20 cellular contexts compared by ENCODE assay signal in the genomic region with DNA sequence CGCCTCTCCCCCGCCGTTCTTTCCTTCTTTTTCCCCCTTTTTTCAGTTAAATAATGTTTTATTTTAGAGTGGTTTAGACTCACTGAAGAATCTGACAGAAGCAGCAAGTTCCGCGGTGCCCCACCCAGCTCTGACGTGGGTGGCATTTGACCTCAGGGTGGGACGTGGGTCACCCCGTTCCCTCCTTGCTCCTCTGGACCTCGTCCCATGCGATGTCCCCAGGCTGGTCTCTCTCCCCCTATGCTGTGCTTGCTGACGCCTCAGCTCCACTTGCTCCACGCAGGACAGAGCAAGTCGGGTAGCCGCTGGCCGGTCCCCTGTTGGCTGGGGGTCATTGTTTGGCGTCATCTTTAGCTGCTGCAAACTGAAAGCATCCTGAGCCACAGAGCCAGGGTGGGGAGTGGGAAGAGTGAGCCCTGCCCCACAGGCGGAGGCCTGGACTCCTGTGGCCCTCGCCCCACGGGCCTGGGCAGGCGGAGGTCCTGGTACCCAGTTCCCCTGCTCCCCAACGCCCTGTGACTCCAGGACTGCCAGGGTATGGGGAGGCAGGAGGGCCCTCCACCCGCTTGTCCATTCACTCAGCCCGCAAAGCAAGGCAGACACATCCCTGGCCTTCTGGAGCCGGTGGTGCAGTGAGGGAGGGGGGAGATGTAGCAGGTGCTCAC. TPM values are rescaled to one million over a fixed set of nuclear protein-coding genes. Genes with fewer than 3 reads are reported as not detected.
DNase-seq lines count a peak whose midpoint lies in the region; ATAC-seq and TF ChIP-seq lines count a peak whose summit lies in the region.
"Had no signal": no experiment of that assay in that cellular context is flagged by ENCODE, and none has a peak within 500 bp of the region (broad histone marks: within the 10 kb centered on the region; RNA-seq: fewer than 3 reads in every experiment).

No MANE protein-coding gene starts in this region.

- no CpG with 5 or more reads among the region's 24 CpGs for WGBS in neuronal stem cell (ENCODE audit: extremely low coverage in 2 of 2, insufficient read length in 2 of 2, insufficient replicate concordance in 1 of 2), 2 donors

- H2AK5ac ChIP-seq in neuronal stem cell (ENCODE audit: low read depth, low read length): peak overlapping the region; percentile 68

- H3K18ac ChIP-seq in neuronal stem cell (ENCODE audit: low read length): peak overlapping the region; percentile 18

- H2BK120ac ChIP-seq in neuronal stem cell (ENCODE audit: low read depth, low read length): no peak overlapping the region

- H4K91ac ChIP-seq in neuronal stem cell (ENCODE audit: low read depth, low read length, poor library complexity): no peak overlapping the region

- no peak overlapping the region for H3K4me3 ChIP-seq in neuronal stem cell (ENCODE audit: low read length in 2 of 2)
- no peak overlapping the region for H3K4me3 ChIP-seq in stomach smooth muscle (ENCODE audit: low read length in 2 of 2)

- H2BK5ac ChIP-seq in neuronal stem cell (ENCODE audit: low read length): no peak overlapping the region

- H3K4me1 ChIP-seq in neuronal stem cell (ENCODE audit: control insufficient read depth in 2 of 2, insufficient read depth in 1 of 2, low read depth in 1 of 2, low read length in 2 of 2) (peaks cover 0 to 17% of the 10 kb centered on the region in 2 donors), stomach smooth muscle (ENCODE audit: control insufficient read depth, insufficient read depth, low read length) (peaks cover 24% of the 10 kb centered on the region)

- H3K36me3 Mint-ChIP-seq in chondrocyte (ENCODE audit: low read depth): peaks cover 17% of the 10 kb centered on the region
- H3K36me3 Mint-ChIP-seq in stimulated activated memory B cell treated with anti-CD40 and anti-IgM and Interleukin-4, amounts not matched to agents 10 μg/mL and 1 μg/mL and 100 μg/mL, for 72 hours: peaks cover 62% of the 10 kb centered on the region
- H3K36me3 Mint-ChIP-seq in effector memory CD8-positive, alpha-beta T cell (ENCODE audit: insufficient read depth): peaks cover 16% of the 10 kb centered on the region

- peak; percentile 21 for DNase-seq in D341Med (ENCODE audit: low spot score)
- peak; percentile 83 for DNase-seq in chondrocyte (ENCODE audit: low spot score)
- DNase-seq in neuronal stem cell (ENCODE audit: low spot score): no peak
- DNase-seq in NCI-H1092 (lab: John Stamatoyannopoulos, UW): no peak
- DNase-seq in effector memory CD8-positive, alpha-beta T cell: no peak
- DNase-seq: DND-41; H9; NCI-H1105 treated with DMSO at 0.1 percent for 48 hours; NCI-H1694; NCI-H2081 treated with DMSO at 0.1 percent for 48 hours; NCI-H446 treated with DMSO at 0.1 percent for 48 hours; NCI-H69; NK-92 treated with Interleukin-12 subunit alpha and Interleukin-12 subunit beta, amount 100 ng/mL, for 24 hours; Right ventricle myocardium superior had no signal

- no peak overlapping the region for H3K4ac ChIP-seq in neuronal stem cell (ENCODE audit: low read length)

- H3K9me3 ChIP-seq in neuronal stem cell (replicated peaks in 1 of 2; ENCODE audit: control insufficient read depth in 2 of 2, insufficient read depth in 1 of 2, low read depth in 1 of 2, low read length in 2 of 2) (no peaks in the 10 kb centered on the region), stomach smooth muscle (ENCODE audit: control insufficient read depth in 2 of 2, low read length in 2 of 2) (no peaks in the 10 kb centered on the region)

- no peak overlapping the region for H4K8ac ChIP-seq in neuronal stem cell (ENCODE audit: low read depth, low read length)

- H2BK12ac ChIP-seq in neuronal stem cell (ENCODE audit: low read length): peak overlapping the region; percentile 85

- peaks cover 10 to 43% of the 10 kb centered on the region in 2 donors for H3K36me3 ChIP-seq in neuronal stem cell (replicated peaks in 1 of 2; ENCODE audit: control insufficient read depth in 2 of 2, insufficient read depth in 2 of 2, low read length in 2 of 2)
- peaks cover 12 to 20% of the 10 kb centered on the region in 2 donors for H3K36me3 ChIP-seq in stomach smooth muscle (ENCODE audit: control insufficient read depth in 2 of 2, insufficient read depth in 2 of 2, low read length in 2 of 2)

- H3K9ac ChIP-seq in neuronal stem cell (ENCODE audit: low read depth, low read length, poor library complexity) (no peak overlapping the region), stomach smooth muscle (ENCODE audit: low read length in 2 of 2) (no peak overlapping the region)

- H3K27ac Mint-ChIP-seq in chondrocyte (ENCODE audit: unreplicated experiment): no peak overlapping the region
- H3K27ac Mint-ChIP-seq in stimulated activated memory B cell treated with anti-CD40 and anti-IgM and Interleukin-4, amounts not matched to agents 10 μg/mL and 1 μg/mL and 100 μg/mL, for 72 hours: no peak overlapping the region
- H3K27ac Mint-ChIP-seq in effector memory CD8-positive, alpha-beta T cell: no peak overlapping the region
- H3K27ac Mint-ChIP-seq: IgD-negative memory B cell had no signal

- TF ChIP-seq CTCF in chondrocyte (IDR thresholded peaks at IDR 0.05): no peak

- peak overlapping the region; percentile 74 for H3K14ac ChIP-seq in neuronal stem cell (ENCODE audit: low read length)

- peaks cover 17% of the 10 kb centered on the region for H3K4me1 Mint-ChIP-seq in chondrocyte (ENCODE audit: low read depth)
- H3K4me1 Mint-ChIP-seq in stimulated activated memory B cell treated with anti-CD40 and anti-IgM and Interleukin-4, amounts not matched to agents 10 μg/mL and 1 μg/mL and 100 μg/mL, for 72 hours: peaks cover 4% of the 10 kb centered on the region
- no peaks in the 10 kb centered on the region for H3K4me1 Mint-ChIP-seq in effector memory CD8-positive, alpha-beta T cell (ENCODE audit: low read depth in 2 of 2)

- H3K27ac ChIP-seq in neuronal stem cell (replicated peaks; ENCODE audit: low read length) (no peak overlapping the region), stomach smooth muscle (ENCODE audit: low read length) (peak overlapping the region; percentile 86)
- H3K27ac ChIP-seq: C4-2B, HL-60 had no signal

- H3K4me3 Mint-ChIP-seq in chondrocyte (ENCODE audit: unreplicated experiment): no peak overlapping the region
- no peak overlapping the region for H3K4me3 Mint-ChIP-seq in stimulated activated memory B cell treated with anti-CD40 and anti-IgM and Interleukin-4, amounts not matched to agents 10 μg/mL and 1 μg/mL and 100 μg/mL, for 72 hours
- H3K4me3 Mint-ChIP-seq in effector memory CD8-positive, alpha-beta T cell: no peak overlapping the region
- H3K4me3 Mint-ChIP-seq: H9, IgD-negative memory B cell had no signal

- H2AFZ ChIP-seq in neuronal stem cell (ENCODE audit: low read length): no peak overlapping the region

- H3K23ac ChIP-seq in neuronal stem cell (ENCODE audit: low read depth, low read length, poor library complexity): peak overlapping the region; percentile 85

- no peaks in the 10 kb centered on the region for H3K27me3 Mint-ChIP-seq in chondrocyte (ENCODE audit: low read depth)
- no peaks in the 10 kb centered on the region for H3K27me3 Mint-ChIP-seq in stimulated activated memory B cell treated with anti-CD40 and anti-IgM and Interleukin-4, amounts not matched to agents 10 μg/mL and 1 μg/mL and 100 μg/mL, for 72 hours
- no peaks in the 10 kb centered on the region for H3K27me3 Mint-ChIP-seq in effector memory CD8-positive, alpha-beta T cell
- H3K27me3 Mint-ChIP-seq: IgD-negative memory B cell had no signal

- H3K9me3 Mint-ChIP-seq in chondrocyte (ENCODE audit: low read depth): no peaks in the 10 kb centered on the region
- H3K9me3 Mint-ChIP-seq in stimulated activated memory B cell treated with anti-CD40 and anti-IgM and Interleukin-4, amounts not matched to agents 10 μg/mL and 1 μg/mL and 100 μg/mL, for 72 hours: no peaks in the 10 kb centered on the region
- H3K9me3 Mint-ChIP-seq in effector memory CD8-positive, alpha-beta T cell: no peaks in the 10 kb centered on the region
- H3K9me3 Mint-ChIP-seq: H9, IgD-negative memory B cell had no signal

- ATAC-seq in stimulated activated memory B cell treated with anti-CD40 and anti-IgM and Interleukin-4, amounts not matched to agents 10 μg/mL and 1 μg/mL and 100 μg/mL, for 72 hours: no peak
- no peak for ATAC-seq in effector memory CD8-positive, alpha-beta T cell (replicated peaks)
- ATAC-seq in GM21515 (IDR thresholded peaks at IDR 0.05; ENCODE audit: unreplicated experiment): no peak

- no peak overlapping the region for H2BK15ac ChIP-seq in neuronal stem cell (ENCODE audit: low read length)

- H3K27me3 ChIP-seq in neuronal stem cell (ENCODE audit: control insufficient read depth in 3 of 3, insufficient read depth in 3 of 3, low read depth in 1 of 3, low read length in 3 of 3): no peaks in the 10 kb centered on the region
- H3K27me3 ChIP-seq in stomach smooth muscle (ENCODE audit: control insufficient read depth in 1 of 2, insufficient read depth in 2 of 2, low read length in 2 of 2): no peaks in the 10 kb centered on the region

- H3K4me2 ChIP-seq in neuronal stem cell (ENCODE audit: insufficient read depth, low read length, poor library complexity, severe bottlenecking): no peak overlapping the region

- H3K79me1 ChIP-seq in neuronal stem cell (ENCODE audit: low read depth, low read length): peaks cover 4% of the 10 kb centered on the region

RNA-seq across cellular contexts. Expression of gene TRMT44, which starts 30.8 kb away (rescaled TPM):
- total RNA-seq in chondrocyte: 12.4 to 18.0 TPM (median 15.6 TPM) in 3 replicates
- 5.4 TPM for polyA plus RNA-seq in neuronal stem cell (2013, experiment 1 of 2)
- 4.4 TPM for polyA plus RNA-seq in neuronal stem cell (2013, experiment 2 of 2)

RNA-seq across cellular contexts. Expression of gene ACOX3, which starts 30.8 kb away (rescaled TPM):
- 34.8 to 51.6 TPM (median 44.0 TPM) in 3 replicates for total RNA-seq in chondrocyte
- 7.3 TPM for polyA plus RNA-seq in neuronal stem cell (2013, experiment 1 of 2)
- 8.3 TPM for polyA plus RNA-seq in neuronal stem cell (2013, experiment 2 of 2)

Comparison
In these comparisons a context has a peak if more than half of its experiments do, and no peak if none do; other contexts are left out.
1. DNase-seq: peak in D341Med (single experiment) and chondrocyte (single experiment); none in neuronal stem cell (single experiment), NCI-H1092 (single experiment) and effector memory CD8-positive, alpha-beta T cell (0 of 3).